In the genomic region with DNA sequence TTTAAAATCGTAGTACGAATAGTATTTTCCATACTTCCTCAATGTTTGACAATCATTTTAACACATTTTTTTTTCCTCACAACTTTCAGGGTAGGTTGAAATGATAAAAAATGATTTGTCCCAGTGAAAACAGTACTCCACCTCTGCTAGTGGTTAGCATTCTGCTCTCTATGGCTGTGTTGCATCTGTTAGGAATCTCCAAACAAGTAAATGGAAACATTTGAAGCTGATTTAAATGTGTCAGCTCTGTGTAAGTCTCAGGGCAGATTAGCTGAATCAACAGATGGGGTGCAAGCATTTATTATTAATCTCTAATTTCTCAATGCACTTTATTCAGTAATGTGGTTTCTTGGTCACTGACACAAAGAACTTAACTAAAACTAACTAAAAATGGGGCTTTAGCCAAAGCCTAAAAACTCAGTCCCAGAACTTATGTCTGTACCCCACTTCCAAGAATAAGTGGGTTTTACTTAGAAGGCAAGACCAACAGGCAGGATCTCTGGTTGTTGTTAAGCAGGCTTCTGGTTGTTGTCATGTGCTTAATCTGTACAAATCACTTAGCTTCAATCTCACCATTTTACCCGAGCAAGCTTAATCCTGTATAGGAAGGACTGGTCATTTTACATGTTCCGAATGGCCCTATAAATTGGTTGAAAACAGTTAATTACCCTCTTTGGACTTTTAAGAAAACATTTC, we compare ENCODE assay signal across 27 cellular contexts.
DNase-seq lines count a peak whose midpoint lies in the region; ATAC-seq and TF ChIP-seq lines count a peak whose summit lies in the region.
"Had no signal": no experiment of that assay in that cellular context is flagged by ENCODE, and none has a peak within 500 bp of the region (broad histone marks: within the 10 kb centered on the region; RNA-seq: fewer than 3 reads in every experiment).

No MANE protein-coding gene starts in this region.

- H3K36me3 ChIP-seq in heart right ventricle (peaks cover 0 to 29% (median 0%) of the 10 kb centered on the region in 9 donors), hepatocyte (replicated peaks; ENCODE audit: insufficient read depth, low read depth) (no peaks in the 10 kb centered on the region), tibial artery (peaks cover 7 to 29% (median 9%) of the 10 kb centered on the region in 3 donors)
- no peaks in the 10 kb centered on the region for H3K36me3 ChIP-seq in CD4-positive, alpha-beta memory T cell (ENCODE audit: insufficient read depth, low read length)
- H3K36me3 ChIP-seq in naive thymus-derived CD4-positive, alpha-beta T cell (ENCODE audit: control insufficient read depth in 2 of 3, insufficient read depth in 3 of 3, low read length in 3 of 3), result no peaks in the 10 kb centered on the region
- H3K36me3 ChIP-seq: left lung, neutrophil, prostate gland, suprapubic skin had no signal

- no peak overlapping the region for H3K27ac Mint-ChIP-seq in CD4-positive, alpha-beta memory T cell
- H3K27ac Mint-ChIP-seq in naive thymus-derived CD4-positive, alpha-beta T cell, result no peak overlapping the region
- H3K27ac Mint-ChIP-seq: activated CD4-positive, alpha-beta memory T cell treated with anti-CD3 and anti-CD28 coated beads for 36 hours; activated naive CD4-positive, alpha-beta T cell treated with anti-CD3 and anti-CD28 coated beads, Interleukin-2, amount 50 U/mL, for 24 hours; activated T-helper 17 cell treated with anti-CD3 and anti-CD28 coated beads, Interleukin-2, amount 50 U/mL, for 72 hours; B cell; stimulated activated naive B cell treated with anti-CD40 and anti-IgM and Interleukin-4, amounts not matched to agents 10 μg/mL and 1 μg/mL and 100 μg/mL, for 72 hours had no signal

- H3K27me3 Mint-ChIP-seq in CD4-positive, alpha-beta memory T cell, result peaks cover 7 to 10% of the 10 kb centered on the region in 2 donors
- H3K27me3 Mint-ChIP-seq in naive thymus-derived CD4-positive, alpha-beta T cell, result peaks cover 0 to 26% (median 21%) of the 10 kb centered on the region in 5 donors

- H3K9me3 ChIP-seq in heart right ventricle, result no peaks in the 10 kb centered on the region
- H3K9me3 ChIP-seq in hepatocyte (ENCODE audit: low read depth), result no peaks in the 10 kb centered on the region
- no peaks in the 10 kb centered on the region for H3K9me3 ChIP-seq in tibial artery
- H3K9me3 ChIP-seq in CD4-positive, alpha-beta memory T cell (ENCODE audit: control insufficient read depth in 1 of 2, low read length in 2 of 2), result no peaks in the 10 kb centered on the region
- no peaks in the 10 kb centered on the region for H3K9me3 ChIP-seq in naive thymus-derived CD4-positive, alpha-beta T cell (ENCODE audit: control insufficient read depth in 2 of 3, low read length in 3 of 3)
- H3K9me3 ChIP-seq: left lung, neutrophil, prostate gland, suprapubic skin had no signal

- TF ChIP-seq CTCF in heart right ventricle (IDR thresholded peaks at IDR 0.05) (no peak), hepatocyte (IDR thresholded peaks at IDR 0.05; ENCODE audit: poor library complexity) (no peak), tibial artery (IDR thresholded peaks at IDR 0.05) (no peak)

- H3K79me2 ChIP-seq in hepatocyte, result no peaks in the 10 kb centered on the region

- H3K4me1 Mint-ChIP-seq in CD4-positive, alpha-beta memory T cell, result no peaks in the 10 kb centered on the region
- H3K4me1 Mint-ChIP-seq in naive thymus-derived CD4-positive, alpha-beta T cell, result no peaks in the 10 kb centered on the region
- H3K4me1 Mint-ChIP-seq: activated naive CD4-positive, alpha-beta T cell treated with anti-CD3 and anti-CD28 coated beads, Interleukin-2, amount 50 U/mL, for 24 hours; activated T-helper 17 cell treated with anti-CD3 and anti-CD28 coated beads, Interleukin-2, amount 50 U/mL, for 72 hours; B cell; stimulated activated naive B cell treated with anti-CD40 and anti-IgM and Interleukin-4, amounts not matched to agents 10 μg/mL and 1 μg/mL and 100 μg/mL, for 72 hours had no signal

- no peaks in the 10 kb centered on the region for H3K9me3 Mint-ChIP-seq in CD4-positive, alpha-beta memory T cell
- H3K9me3 Mint-ChIP-seq in naive thymus-derived CD4-positive, alpha-beta T cell, result peaks cover 0 to 2% (median 0%) of the 10 kb centered on the region in 11 donors
- H3K9me3 Mint-ChIP-seq: activated CD4-positive, alpha-beta memory T cell treated with anti-CD3 and anti-CD28 coated beads for 36 hours; activated naive CD4-positive, alpha-beta T cell treated with anti-CD3 and anti-CD28 coated beads, Interleukin-2, amount 50 U/mL, for 24 hours; activated T-helper 17 cell treated with anti-CD3 and anti-CD28 coated beads, Interleukin-2, amount 50 U/mL, for 72 hours; stimulated activated naive B cell treated with anti-CD40 and anti-IgM and Interleukin-4, amounts not matched to agents 10 μg/mL and 1 μg/mL and 100 μg/mL, for 72 hours had no signal

- no peak for DNase-seq in heart right ventricle
- DNase-seq in cardiac septum (ENCODE audit: low spot score), result no peak
- DNase-seq in NCI-H82 treated with DMSO at 0.1 percent for 48 hours (lab: John Stamatoyannopoulos, UW; ENCODE audit: unreplicated experiment), result peak; percentile 95
- DNase-seq in hepatocyte (ENCODE audit: low spot score), result no peak
- DNase-seq in tibial artery, result no peak
- no peak for DNase-seq in CD4-positive, alpha-beta memory T cell
- no peak for DNase-seq in naive thymus-derived CD4-positive, alpha-beta T cell
- DNase-seq in retina, result no peak
- DNase-seq: activated CD4-positive, alpha-beta memory T cell treated with anti-CD3 and anti-CD28 coated beads for 36 hours; activated CD4-positive, alpha-beta T cell treated with anti-CD3 and anti-CD28 coated beads for 1 hour; activated CD8-positive, alpha-beta memory T cell treated with anti-CD3 and anti-CD28 coated beads, Interleukin-2, amount 50 U/mL, for 48 hours; amygdala; DMS79; GDM1; left lung; NCI-H2029 treated with DMSO at 0.1 percent for 48 hours; NCI-H69; Right ventricle myocardium superior; stimulated activated naive B cell treated with anti-CD40 and anti-IgM and Interleukin-4, amounts not matched to agents 10 μg/mL and 1 μg/mL and 100 μg/mL, for 72 hours had no signal

- POLR2A ChIA-PET in CD4-positive, alpha-beta memory T cell (lab: Charles Lee; ENCODE audit: partially characterized antibody), result no interaction called here
- POLR2A ChIA-PET in naive thymus-derived CD4-positive, alpha-beta T cell (lab: Charles Lee), result no interaction called here

- no peak overlapping the region for H2AFZ ChIP-seq in hepatocyte

- H3K9me2 ChIP-seq in hepatocyte (replicated peaks; ENCODE audit: insufficient read depth), result no peaks in the 10 kb centered on the region

- intact Hi-C loops in heart right ventricle (cut with DNase I), result loop anchor here in 2 of 10 donors (5.0 to 10.0 kb wide), 3 partner anchors 39 to 67 kb away; a partner anchor contains a TSS
- intact Hi-C loops in cardiac septum (cut with DNase I), result loop anchor here (10.0 kb wide), 1 partner anchor 687 kb away; no protein-coding TSS in a partner anchor
- intact Hi-C loops in tibial artery (cut with DNase I; ENCODE audit: low total_unique reads), result no loop called here
- intact Hi-C loops in CD4-positive, alpha-beta memory T cell (cut with micrococcal nuclease), result no loop called here
- intact Hi-C loops in naive thymus-derived CD4-positive, alpha-beta T cell (cut with micrococcal nuclease), result no loop called here

- ATAC-seq in heart right ventricle, result no peak
- no peak for ATAC-seq in naive thymus-derived CD4-positive, alpha-beta T cell
- ATAC-seq: activated T-helper 17 cell treated with anti-CD3 and anti-CD28 coated beads, Interleukin-2, amount 50 U/mL, for 72 hours; HCT116; left lung; stimulated activated naive B cell treated with anti-CD40 and anti-IgM and Interleukin-4, amounts not matched to agents 10 μg/mL and 1 μg/mL and 100 μg/mL, for 72 hours had no signal

- H3K4me2 ChIP-seq in hepatocyte, result no peak overlapping the region
- H3K4me2 ChIP-seq: KMS-11 had no signal

- H3K4me1 ChIP-seq in heart right ventricle, result peaks cover 5 to 82% (median 44%) of the 10 kb centered on the region in 9 donors
- peaks cover 7% of the 10 kb centered on the region for H3K4me1 ChIP-seq in hepatocyte (ENCODE audit: insufficient read depth)
- peaks cover 0 to 42% (median 18%) of the 10 kb centered on the region in 4 donors for H3K4me1 ChIP-seq in tibial artery
- no peaks in the 10 kb centered on the region for H3K4me1 ChIP-seq in CD4-positive, alpha-beta memory T cell (ENCODE audit: insufficient read depth, low read length)
- H3K4me1 ChIP-seq in naive thymus-derived CD4-positive, alpha-beta T cell (ENCODE audit: control insufficient read depth in 2 of 2, insufficient read depth in 2 of 2, low read length in 2 of 2), result no peaks in the 10 kb centered on the region
- H3K4me1 ChIP-seq: left lung, prostate gland, suprapubic skin had no signal

- no peak overlapping the region for H3K4me3 Mint-ChIP-seq in CD4-positive, alpha-beta memory T cell
- no peak overlapping the region for H3K4me3 Mint-ChIP-seq in naive thymus-derived CD4-positive, alpha-beta T cell
- H3K4me3 Mint-ChIP-seq: activated CD4-positive, alpha-beta memory T cell treated with anti-CD3 and anti-CD28 coated beads for 36 hours; activated naive CD4-positive, alpha-beta T cell treated with anti-CD3 and anti-CD28 coated beads, Interleukin-2, amount 50 U/mL, for 24 hours; activated T-helper 17 cell treated with anti-CD3 and anti-CD28 coated beads, Interleukin-2, amount 50 U/mL, for 72 hours; B cell; stimulated activated naive B cell treated with anti-CD40 and anti-IgM and Interleukin-4, amounts not matched to agents 10 μg/mL and 1 μg/mL and 100 μg/mL, for 72 hours had no signal

- H3K4me3 ChIP-seq in heart right ventricle (no peak overlapping the region), hepatocyte (no peak overlapping the region), tibial artery (no peak overlapping the region)
- H3K4me3 ChIP-seq in CD4-positive, alpha-beta memory T cell (ENCODE audit: low read length in 2 of 2), result no peak overlapping the region
- no peak overlapping the region for H3K4me3 ChIP-seq in naive thymus-derived CD4-positive, alpha-beta T cell (ENCODE audit: low read length)
- H3K4me3 ChIP-seq: left lung, prostate gland, suprapubic skin had no signal

- WGBS in heart right ventricle, 2 donors, result 64 to 69% methylated on average over 4 of the region's 4 CpGs
- WGBS in hepatocyte (ENCODE audit: low lambda C conversion rate, missing lambda C conversion rate), result 77% methylated on average over 4 of the region's 4 CpGs

- H3K27ac ChIP-seq in heart right ventricle (peak overlapping the region in 7 of 10 donors; percentile 13 to 81 (median 73)), hepatocyte (peak overlapping the region; percentile 36), tibial artery (peak overlapping the region; percentile 6 to 11)
- no peak overlapping the region for H3K27ac ChIP-seq in CD4-positive, alpha-beta memory T cell (ENCODE audit: low read depth, low read length)
- no peak overlapping the region for H3K27ac ChIP-seq in naive thymus-derived CD4-positive, alpha-beta T cell (ENCODE audit: low read depth, low read length)
- H3K27ac ChIP-seq: KMS-11, left lung, neutrophil, prostate gland, suprapubic skin had no signal

- CTCF ChIA-PET in CD4-positive, alpha-beta memory T cell (lab: Charles Lee; ENCODE audit: partially characterized antibody), result no interaction called here
- CTCF ChIA-PET in naive thymus-derived CD4-positive, alpha-beta T cell (lab: Charles Lee), result no interaction called here

- no peaks in the 10 kb centered on the region for H3K36me3 Mint-ChIP-seq in CD4-positive, alpha-beta memory T cell
- no peaks in the 10 kb centered on the region for H3K36me3 Mint-ChIP-seq in naive thymus-derived CD4-positive, alpha-beta T cell
- H3K36me3 Mint-ChIP-seq: activated CD4-positive, alpha-beta memory T cell treated with anti-CD3 and anti-CD28 coated beads for 36 hours; activated naive CD4-positive, alpha-beta T cell treated with anti-CD3 and anti-CD28 coated beads, Interleukin-2, amount 50 U/mL, for 24 hours; stimulated activated naive B cell treated with anti-CD40 and anti-IgM and Interleukin-4, amounts not matched to agents 10 μg/mL and 1 μg/mL and 100 μg/mL, for 72 hours had no signal

- no peaks in the 10 kb centered on the region for H4K20me1 ChIP-seq in hepatocyte (ENCODE audit: insufficient read depth, poor library complexity, severe bottlenecking)

- no peaks in the 10 kb centered on the region for H3K27me3 ChIP-seq in heart right ventricle
- H3K27me3 ChIP-seq in hepatocyte, result no peaks in the 10 kb centered on the region
- no peaks in the 10 kb centered on the region for H3K27me3 ChIP-seq in tibial artery
- no peaks in the 10 kb centered on the region for H3K27me3 ChIP-seq in CD4-positive, alpha-beta memory T cell (ENCODE audit: insufficient read depth, low read length)
- H3K27me3 ChIP-seq in naive thymus-derived CD4-positive, alpha-beta T cell (ENCODE audit: control insufficient read depth in 2 of 2, insufficient read depth in 2 of 2, low read length in 2 of 2), result no peaks in the 10 kb centered on the region
- H3K27me3 ChIP-seq: left lung, neutrophil, suprapubic skin had no signal

Comparison
In these comparisons a context has a peak if more than half of its experiments do, and no peak if none do; other contexts are left out.
1. H3K27ac ChIP-seq: peak in heart right ventricle (7 of 10), hepatocyte (single experiment) and tibial artery (2 of 2); none in CD4-positive, alpha-beta memory T cell (single experiment) and naive thymus-derived CD4-positive, alpha-beta T cell (single experiment).